In the genomic region with DNA sequence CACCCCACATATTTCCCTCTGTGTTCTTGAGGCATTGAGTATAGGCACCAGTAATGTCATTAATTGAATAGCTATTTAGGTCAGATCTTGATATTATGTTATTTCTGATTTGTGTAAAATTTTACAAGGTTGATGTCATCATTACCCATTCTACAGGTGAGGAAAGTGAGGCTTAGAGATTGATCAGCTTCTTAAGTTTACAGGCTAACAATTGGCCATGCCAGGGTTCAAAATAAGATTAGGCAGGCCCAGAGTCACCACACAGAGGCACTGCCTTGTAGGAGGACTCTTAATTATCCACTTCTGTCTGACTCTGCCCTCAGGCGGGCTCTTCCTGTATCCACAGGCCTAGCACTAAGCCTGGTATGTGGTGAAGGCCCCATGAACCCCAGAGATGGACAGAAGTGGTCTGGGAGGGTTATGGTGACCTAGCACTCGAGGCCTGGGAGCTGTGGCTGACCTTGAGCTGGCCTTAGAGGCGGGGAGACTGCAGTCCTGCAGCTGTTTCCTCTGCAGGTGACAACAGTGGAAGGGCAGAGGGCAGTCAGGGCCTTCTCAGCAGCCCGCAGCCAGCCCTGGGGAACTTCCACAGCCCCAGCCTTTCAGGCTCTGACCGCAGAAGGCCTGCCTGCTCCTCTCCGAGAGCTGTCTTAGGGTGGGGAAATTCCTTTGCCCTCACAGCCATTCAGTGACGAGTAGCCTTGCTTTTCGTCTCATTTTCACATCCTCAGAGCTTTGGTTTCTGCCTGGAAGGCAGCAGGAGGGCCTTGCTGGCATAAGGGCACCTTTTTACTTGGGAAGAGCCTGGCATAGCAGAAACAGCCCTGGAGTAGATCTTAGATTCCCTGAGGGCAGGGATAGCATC, we compare ENCODE assay signal across 9 cellular contexts. TPM values are rescaled to one million over a fixed set of nuclear protein-coding genes. Genes with fewer than 3 reads are reported as not detected.
A peak's percentile ranks its signal among the peaks of the same experiment; 100 is the strongest.
DNase-seq lines count a peak whose midpoint lies in the region; ATAC-seq, FAIRE-seq and TF ChIP-seq lines count a peak whose summit lies in the region.
"Had no signal": no experiment of that assay in that cellular context is flagged by ENCODE, and none has a peak within 500 bp of the region (broad histone marks: within the 10 kb centered on the region; RNA-seq: fewer than 3 reads in every experiment).

No MANE protein-coding gene starts in this region.

- H3K36me3 ChIP-seq in small intestine (ENCODE audit: control insufficient read depth in 2 of 2, insufficient read depth in 2 of 2, low read length in 2 of 2) (peaks cover 9 to 11% of the 10 kb centered on the region in 2 donors), BE2C (no peaks in the 10 kb centered on the region)

- H3K9me3 ChIP-seq in small intestine (ENCODE audit: control insufficient read depth, low read depth) (no peaks in the 10 kb centered on the region), BE2C (no peaks in the 10 kb centered on the region)

- H3K27ac ChIP-seq in small intestine (ENCODE audit: low read depth in 1 of 2, low read length in 1 of 2): peak overlapping the region in 1 of 2 donors; percentile 70
- H3K27ac ChIP-seq: epithelial cell of prostate had no signal

- FAIRE-seq in small intestine (lab: Jason Lieb, UNC): no peak

- peak; percentile 72 for DNase-seq in T-helper 22 cell (ENCODE audit: low read depth)
- peak; percentile 60 for DNase-seq in islet precursor cell
- DNase-seq in ACHN: no peak
- no peak for DNase-seq in small intestine
- DNase-seq in hippocampal formation (lab: John Stamatoyannopoulos, UW): no peak
- no peak for DNase-seq in BE2C

- H3K4me3 ChIP-seq in small intestine (ENCODE audit: low read depth in 1 of 2, low read length in 2 of 2): no peak overlapping the region
- H3K4me3 ChIP-seq in BE2C (ENCODE audit: low read depth, low read length): no peak overlapping the region

- no peak for TF ChIP-seq CTCF in BE2C (IDR thresholded peaks at IDR 0.05; ENCODE audit: low read depth, low read length)

- in situ Hi-C loops in ACHN (cut with HindIII; ENCODE audit: low pct_ligation_motif_present, low pct_unique_long_range_greater_than_20kb, low sequenced_read_pairs): loop anchor here (10.0 kb wide), 1 partner anchor 46 kb away; no protein-coding TSS in a partner anchor

- H3K4me1 ChIP-seq in small intestine (ENCODE audit: control insufficient read depth in 2 of 2, insufficient read depth in 1 of 2, low read depth in 1 of 2, low read length in 1 of 2) (no peaks in the 10 kb centered on the region), BE2C (no peaks in the 10 kb centered on the region)

- 59 to 82% (median 73%) methylated on average over 8 of the region's 8 CpGs for WGBS in small intestine, 3 donors

- peak; percentile 74 for ATAC-seq in GM18519 (IDR thresholded peaks at IDR 0.05; ENCODE audit: low FRiP score, unreplicated experiment)
- ATAC-seq in HG02759 (IDR thresholded peaks at IDR 0.05; ENCODE audit: unreplicated experiment): peak; percentile 95

- H3K27me3 ChIP-seq in small intestine (ENCODE audit: control insufficient read depth in 2 of 2, insufficient read depth in 2 of 2, low read length in 2 of 2) (no peaks in the 10 kb centered on the region), BE2C (no peaks in the 10 kb centered on the region)

RNA-seq across cellular contexts. Expression of gene ZDHHC18, which starts 12.2 kb away (rescaled TPM):
- polyA plus RNA-seq in small intestine: 10 to 100 TPM in 1 of 3 donors, 1 to 10 TPM in 2; 7.2 to 10.5 (median 7.8) TPM
- 17.7 TPM for polyA plus RNA-seq in BE2C (2012; ENCODE audit: insufficient read depth, insufficient read length, low read depth)

RNA-seq across cellular contexts. Expression of gene SFN, which starts 24.2 kb away (rescaled TPM):
- 100 to 1,000 TPM in 2 of 3 donors, 10 to 100 TPM in 1; 67.8 to 137 (median 128) TPM for polyA plus RNA-seq in small intestine
- polyA plus RNA-seq in BE2C (2012; ENCODE audit: insufficient read depth, insufficient read length, low read depth): not detected

RNA-seq across cellular contexts. Expression of gene PIGV, which starts 51.0 kb away (rescaled TPM):
- polyA plus RNA-seq in small intestine: 10 to 100 TPM in 1 of 3 donors, 1 to 10 TPM in 2; 3.4 to 12.9 (median 4.1) TPM
- polyA plus RNA-seq in BE2C (2012; ENCODE audit: insufficient read depth, insufficient read length, low read depth): 1.1 TPM

RNA-seq across cellular contexts. Expression of gene GPN2, which starts 51.4 kb away (rescaled TPM):
- polyA plus RNA-seq in small intestine: 10 to 100 TPM; 13.5 to 21.9 (median 18.2) TPM
- 22.0 TPM for polyA plus RNA-seq in BE2C (2012; ENCODE audit: insufficient read depth, insufficient read length, low read depth)

Comparison
In these comparisons a context has a peak if more than half of its experiments do, and no peak if none do; other contexts are left out.
1. DNase-seq: peak in T-helper 22 cell (single experiment) and islet precursor cell (single experiment); none in ACHN (single experiment), small intestine (single experiment), hippocampal formation (0 of 2) and BE2C (single experiment).